ENCODE assay signal across 8 cellular contexts in genomic region chr1:236144446-236145150, GRCh38. TPM values are rescaled to one million over a fixed set of nuclear protein-coding genes. Genes with fewer than 3 reads are reported as not detected.
DNase-seq lines count a peak whose midpoint lies in the region; ATAC-seq lines count a peak whose summit lies in the region.

No MANE protein-coding gene starts in this region.

- peaks cover 0 to 29% (median 7%) of the 10 kb centered on the region in 3 donors for H3K36me3 Mint-ChIP-seq in CD8-positive, alpha-beta memory T cell
- no peaks in the 10 kb centered on the region for H3K36me3 Mint-ChIP-seq in activated naive CD8-positive, alpha-beta T cell treated with anti-CD3 and anti-CD28 coated beads for 36 hours

- no peaks in the 10 kb centered on the region for H3K9me3 ChIP-seq in CD8-positive, alpha-beta memory T cell (ENCODE audit: low read length)

- ATAC-seq in GM21786 (IDR thresholded peaks at IDR 0.05; ENCODE audit: unreplicated experiment) (peak; percentile 31), GM21723 (IDR thresholded peaks at IDR 0.05; ENCODE audit: unreplicated experiment) (no peak)

- H3K4me3 ChIP-seq in CD8-positive, alpha-beta memory T cell (ENCODE audit: low read length): no peak overlapping the region

- H3K4me3 Mint-ChIP-seq in CD8-positive, alpha-beta memory T cell: peak overlapping the region; percentile 44 to 99 (median 94)
- peak overlapping the region; percentile 85 for H3K4me3 Mint-ChIP-seq in activated naive CD8-positive, alpha-beta T cell treated with anti-CD3 and anti-CD28 coated beads for 36 hours

- no peaks in the 10 kb centered on the region for H3K9me3 Mint-ChIP-seq in CD8-positive, alpha-beta memory T cell
- no peaks in the 10 kb centered on the region for H3K9me3 Mint-ChIP-seq in activated naive CD8-positive, alpha-beta T cell treated with anti-CD3 and anti-CD28 coated beads for 36 hours

- peaks cover 14% of the 10 kb centered on the region for H3K27me3 ChIP-seq in CD8-positive, alpha-beta memory T cell (ENCODE audit: insufficient read depth, low read length, poor library complexity, severe bottlenecking)

- H3K27me3 Mint-ChIP-seq in CD8-positive, alpha-beta memory T cell: peaks cover 13 to 14% of the 10 kb centered on the region in 2 donors
- peaks cover 28% of the 10 kb centered on the region for H3K27me3 Mint-ChIP-seq in activated naive CD8-positive, alpha-beta T cell treated with anti-CD3 and anti-CD28 coated beads for 36 hours

- H3K4me1 ChIP-seq in CD8-positive, alpha-beta memory T cell (ENCODE audit: insufficient read depth, low read length): peaks cover 26% of the 10 kb centered on the region

- peaks cover 50 to 72% (median 52%) of the 10 kb centered on the region in 3 donors for H3K4me1 Mint-ChIP-seq in CD8-positive, alpha-beta memory T cell
- peaks cover 26% of the 10 kb centered on the region for H3K4me1 Mint-ChIP-seq in activated naive CD8-positive, alpha-beta T cell treated with anti-CD3 and anti-CD28 coated beads for 36 hours

- H3K27ac Mint-ChIP-seq in CD8-positive, alpha-beta memory T cell: no peak overlapping the region
- H3K27ac Mint-ChIP-seq in activated naive CD8-positive, alpha-beta T cell treated with anti-CD3 and anti-CD28 coated beads for 36 hours: no peak overlapping the region

- no peaks in the 10 kb centered on the region for H3K36me3 ChIP-seq in CD8-positive, alpha-beta memory T cell (ENCODE audit: insufficient read depth, low read length)

- CTCF ChIA-PET in CD8-positive, alpha-beta memory T cell (lab: Charles Lee): interaction anchor here (1.0 kb wide), 1 partner anchor 20 kb away, joined by 3 read pairs; no protein-coding TSS in a partner anchor

- no peak for DNase-seq in CD8-positive, alpha-beta memory T cell
- no peak for DNase-seq in activated naive CD8-positive, alpha-beta T cell treated with anti-CD3 and anti-CD28 coated beads for 36 hours
- DNase-seq in midbrain (lab: John Stamatoyannopoulos, UW): peak; percentile 23
- no peak for DNase-seq in DMS114 treated with DMSO at 0.1 percent for 48 hours (lab: John Stamatoyannopoulos, UW; ENCODE audit: unreplicated experiment)
- no peak for DNase-seq in NCI-H510A treated with DMSO at 0.1 percent for 48 hours (lab: John Stamatoyannopoulos, UW)
- DNase-seq in NCI-H446 treated with DMSO at 0.1 percent for 48 hours (lab: John Stamatoyannopoulos, UW): no peak

- H3K27ac ChIP-seq in CD8-positive, alpha-beta memory T cell (ENCODE audit: low read depth, low read length): no peak overlapping the region

- POLR2A ChIA-PET in CD8-positive, alpha-beta memory T cell (lab: Charles Lee): interaction anchor here (1.1 kb wide), 1 partner anchor 23 kb away, joined by 3 read pairs; no protein-coding TSS in a partner anchor

RNA-seq across cellular contexts. Expression of gene GPR137B, which starts 2.3 kb away (rescaled TPM):
- total RNA-seq in CD8-positive, alpha-beta memory T cell: 1 to 10 TPM; 8.3 to 8.8 TPM
- polyA plus RNA-seq in CD8-positive, alpha-beta memory T cell: 13.0 TPM
- 1 to 10 TPM; 4.6 to 4.7 TPM for total RNA-seq in activated naive CD8-positive, alpha-beta T cell treated with anti-CD3 and anti-CD28 coated beads for 36 hours
